ENCODE assay signal across 8 cellular contexts in the genomic region with DNA sequence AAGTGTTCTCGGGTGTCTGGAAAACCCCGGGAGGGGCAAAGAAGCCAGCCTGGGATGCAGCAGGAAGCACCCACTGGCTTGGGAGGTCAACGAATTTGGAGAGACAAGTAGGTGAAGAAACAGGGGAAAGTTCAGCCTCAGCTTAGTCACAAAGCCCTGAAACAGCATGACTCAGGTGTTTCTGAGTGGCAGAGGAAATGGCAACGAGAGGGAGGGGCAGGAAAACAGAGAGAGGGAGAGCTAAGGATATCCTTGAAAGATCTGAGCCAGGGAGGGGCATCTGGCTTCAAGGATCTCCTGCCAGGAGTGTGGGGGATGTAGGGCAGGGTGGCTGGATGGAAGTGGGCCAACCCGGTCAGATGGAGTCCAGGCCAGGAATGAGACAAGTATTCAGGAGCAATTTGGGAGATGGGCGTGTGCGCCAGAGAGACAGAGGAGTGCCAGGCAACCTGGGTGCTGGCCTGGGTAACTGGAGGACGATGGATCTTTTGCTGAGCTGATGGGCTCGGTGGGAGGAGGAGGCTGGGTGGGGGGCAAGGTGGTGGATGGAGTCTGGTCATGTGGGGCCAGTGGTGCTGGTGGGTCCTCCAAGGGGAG. TPM values are rescaled to one million over a fixed set of nuclear protein-coding genes. Genes with fewer than 3 reads are reported as not detected.
DNase-seq lines count a peak whose midpoint lies in the region; ATAC-seq and TF ChIP-seq lines count a peak whose summit lies in the region.

No MANE protein-coding gene starts in this region.

- H3K27ac ChIP-seq in HEK293 (ENCODE audit: extremely low read depth, low read depth, low read length) (no peak overlapping the region), RWPE2 (ENCODE audit: poor library complexity, severe bottlenecking) (peak overlapping the region; percentile 88), mesodermal cell (ENCODE audit: low read depth, low read length, severe bottlenecking) (peak overlapping the region; percentile 83), uterus (peak overlapping the region; percentile 49 to 72)

- H3K4me1 ChIP-seq in HEK293 (ENCODE audit: control insufficient read depth, insufficient read depth, low read length), result no peaks in the 10 kb centered on the region; the same call in 1 of the 2 replicates
- peaks cover 27% of the 10 kb centered on the region for H3K4me1 ChIP-seq in RWPE2 (ENCODE audit: insufficient read depth, poor library complexity, severe bottlenecking)
- peaks cover 27% of the 10 kb centered on the region for H3K4me1 ChIP-seq in mesodermal cell (ENCODE audit: control insufficient read depth, insufficient read depth, low read length, poor library complexity, severe bottlenecking)
- peaks cover 0 to 3% of the 10 kb centered on the region in 2 donors for H3K4me1 ChIP-seq in uterus

- intact Hi-C loops in uterus (cut with DNase I; ENCODE audit: low total_unique reads), result no loop called here

- no peaks in the 10 kb centered on the region for H3K36me3 ChIP-seq in HEK293 (ENCODE audit: control insufficient read depth in 2 of 2, insufficient read depth in 1 of 2, low read length in 2 of 2)
- H3K36me3 ChIP-seq in RWPE2 (ENCODE audit: low read depth), result peaks cover 5% of the 10 kb centered on the region; the same call in 1 of the 2 replicates
- no peaks in the 10 kb centered on the region for H3K36me3 ChIP-seq in mesodermal cell (ENCODE audit: control insufficient read depth, insufficient read depth, low read length)
- no peaks in the 10 kb centered on the region for H3K36me3 ChIP-seq in uterus

- POLR2A ChIA-PET in HEK293 (lab: Yijun Ruan, JAX), result interaction anchor here (0.6 to 1.8 kb wide), 4 partner anchors 8 to 34 kb away, joined by 3 to 6 read pairs (median 4); no protein-coding TSS in a partner anchor

- 62 to 66% methylated on average over 9 of the region's 9 CpGs for WGBS in mesodermal cell (ENCODE audit: insufficient coverage in 2 of 2), 2 experiments

- TF ChIP-seq CTCF in AG09309 (IDR thresholded peaks at IDR 0.05; ENCODE audit: control insufficient read depth, insufficient read depth, low read depth, low read length, missing control alignments), result no peak
- TF ChIP-seq CTCF in HEK293 (tag by site-specific recombination; IDR thresholded peaks at IDR 0.05), result no peak
- no peak for TF ChIP-seq CTCF in RWPE2 (IDR thresholded peaks at IDR 0.05; ENCODE audit: poor library complexity, severe bottlenecking)
- no peak for TF ChIP-seq CTCF in uterus (IDR thresholded peaks at IDR 0.05)

- ATAC-seq in RWPE2 (ENCODE audit: low read depth) (peak; percentile 88), GM18520 (IDR thresholded peaks at IDR 0.05; ENCODE audit: unreplicated experiment) (no peak)

- DNase-seq in AG09309 (ENCODE audit: low read depth) (peak; percentile 72), RWPE2 (ENCODE audit: low spot score) (peak; percentile 94), cerebellum (ENCODE audit: low spot score) (peak; percentile 57), uterus (peak; percentile 62 to 79), NCI-H1048 (lab: John Stamatoyannopoulos, UW) (no peak)

- H3K9me3 ChIP-seq in HEK293 (ENCODE audit: control insufficient read depth, insufficient read depth, low read depth, low read length) (no peaks in the 10 kb centered on the region), RWPE2 (ENCODE audit: severe bottlenecking) (no peaks in the 10 kb centered on the region), mesodermal cell (ENCODE audit: control insufficient read depth, low read length) (no peaks in the 10 kb centered on the region), uterus (no peaks in the 10 kb centered on the region)

- CTCF ChIA-PET in HEK293 (lab: Yijun Ruan, JAX), result interaction anchor here (0.5 to 3.4 kb wide), 7 partner anchors 24 to 111 kb away, joined by 3 to 13 read pairs (median 4); no protein-coding TSS in a partner anchor

- no peak overlapping the region for H3K4me3 ChIP-seq in AG09309 (ENCODE audit: control insufficient read depth, low read depth, low read length)
- H3K4me3 ChIP-seq in HEK293 (ENCODE audit: low read depth, low read length), result no peak overlapping the region
- H3K4me3 ChIP-seq in RWPE2 (ENCODE audit: severe bottlenecking), result no peak overlapping the region
- no peak overlapping the region for H3K4me3 ChIP-seq in mesodermal cell (ENCODE audit: extremely low read depth, insufficient read depth, low read length, poor library complexity, severe bottlenecking)
- no peak overlapping the region for H3K4me3 ChIP-seq in uterus

- no peaks in the 10 kb centered on the region for H3K27me3 ChIP-seq in RWPE2 (ENCODE audit: insufficient read depth, poor library complexity, severe bottlenecking)
- no peaks in the 10 kb centered on the region for H3K27me3 ChIP-seq in uterus

- TF ChIP-seq POLR2A in uterus (IDR thresholded peaks at IDR 0.05), result no peak

TF ChIP-seq in HEK293, 187 proteins besides CTCF, POLR2A, EP300 and RAD21 (continues in another document):
- TF ChIP-seq, protein P1, sequence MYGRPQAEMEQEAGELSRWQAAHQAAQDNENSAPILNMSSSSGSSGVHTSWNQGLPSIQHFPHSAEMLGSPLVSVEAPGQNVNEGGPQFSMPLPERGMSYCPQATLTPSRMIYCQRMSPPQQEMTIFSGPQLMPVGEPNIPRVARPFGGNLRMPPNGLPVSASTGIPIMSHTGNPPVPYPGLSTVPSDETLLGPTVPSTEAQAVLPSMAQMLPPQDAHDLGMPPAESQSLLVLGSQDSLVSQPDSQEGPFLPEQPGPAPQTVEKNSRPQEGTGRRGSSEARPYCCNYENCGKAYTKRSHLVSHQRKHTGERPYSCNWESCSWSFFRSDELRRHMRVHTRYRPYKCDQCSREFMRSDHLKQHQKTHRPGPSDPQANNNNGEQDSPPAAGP (tag by site-specific recombination; IDR thresholded peaks at IDR 0.05), result peak; percentile 96
- TF ChIP-seq, protein P2, sequence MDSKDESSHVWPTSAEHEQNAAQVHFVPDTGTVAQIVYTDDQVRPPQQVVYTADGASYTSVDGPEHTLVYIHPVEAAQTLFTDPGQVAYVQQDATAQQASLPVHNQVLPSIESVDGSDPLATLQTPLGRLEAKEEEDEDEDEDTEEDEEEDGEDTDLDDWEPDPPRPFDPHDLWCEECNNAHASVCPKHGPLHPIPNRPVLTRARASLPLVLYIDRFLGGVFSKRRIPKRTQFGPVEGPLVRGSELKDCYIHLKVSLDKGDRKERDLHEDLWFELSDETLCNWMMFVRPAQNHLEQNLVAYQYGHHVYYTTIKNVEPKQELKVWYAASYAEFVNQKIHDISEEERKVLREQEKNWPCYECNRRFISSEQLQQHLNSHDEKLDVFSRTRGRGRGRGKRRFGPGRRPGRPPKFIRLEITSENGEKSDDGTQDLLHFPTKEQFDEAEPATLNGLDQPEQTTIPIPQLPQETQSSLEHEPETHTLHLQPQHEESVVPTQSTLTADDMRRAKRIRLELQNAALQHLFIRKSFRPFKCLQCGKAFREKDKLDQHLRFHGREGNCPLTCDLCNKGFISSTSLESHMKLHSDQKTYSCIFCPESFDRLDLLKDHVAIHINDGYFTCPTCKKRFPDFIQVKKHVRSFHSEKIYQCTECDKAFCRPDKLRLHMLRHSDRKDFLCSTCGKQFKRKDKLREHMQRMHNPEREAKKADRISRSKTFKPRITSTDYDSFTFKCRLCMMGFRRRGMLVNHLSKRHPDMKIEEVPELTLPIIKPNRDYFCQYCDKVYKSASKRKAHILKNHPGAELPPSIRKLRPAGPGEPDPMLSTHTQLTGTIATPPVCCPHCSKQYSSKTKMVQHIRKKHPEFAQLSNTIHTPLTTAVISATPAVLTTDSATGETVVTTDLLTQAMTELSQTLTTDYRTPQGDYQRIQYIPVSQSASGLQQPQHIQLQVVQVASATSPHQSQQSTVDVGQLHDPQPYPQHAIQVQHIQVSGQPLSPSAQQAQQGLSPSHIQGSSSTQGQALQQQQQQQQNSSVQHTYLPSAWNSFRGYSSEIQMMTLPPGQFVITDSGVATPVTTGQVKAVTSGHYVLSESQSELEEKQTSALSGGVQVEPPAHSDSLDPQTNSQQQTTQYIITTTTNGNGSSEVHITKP (tag by site-specific recombination; IDR thresholded peaks at IDR 0.05), result peak; percentile 32; the same call in 1 of the 2 replicates
- TF ChIP-seq, protein P3, sequence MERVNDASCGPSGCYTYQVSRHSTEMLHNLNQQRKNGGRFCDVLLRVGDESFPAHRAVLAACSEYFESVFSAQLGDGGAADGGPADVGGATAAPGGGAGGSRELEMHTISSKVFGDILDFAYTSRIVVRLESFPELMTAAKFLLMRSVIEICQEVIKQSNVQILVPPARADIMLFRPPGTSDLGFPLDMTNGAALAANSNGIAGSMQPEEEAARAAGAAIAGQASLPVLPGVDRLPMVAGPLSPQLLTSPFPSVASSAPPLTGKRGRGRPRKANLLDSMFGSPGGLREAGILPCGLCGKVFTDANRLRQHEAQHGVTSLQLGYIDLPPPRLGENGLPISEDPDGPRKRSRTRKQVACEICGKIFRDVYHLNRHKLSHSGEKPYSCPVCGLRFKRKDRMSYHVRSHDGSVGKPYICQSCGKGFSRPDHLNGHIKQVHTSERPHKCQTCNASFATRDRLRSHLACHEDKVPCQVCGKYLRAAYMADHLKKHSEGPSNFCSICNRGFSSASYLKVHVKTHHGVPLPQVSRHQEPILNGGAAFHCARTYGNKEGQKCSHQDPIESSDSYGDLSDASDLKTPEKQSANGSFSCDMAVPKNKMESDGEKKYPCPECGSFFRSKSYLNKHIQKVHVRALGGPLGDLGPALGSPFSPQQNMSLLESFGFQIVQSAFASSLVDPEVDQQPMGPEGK (tag by site-specific recombination; IDR thresholded peaks at IDR 0.05), result peak; percentile 39; the same call in 1 of the 2 replicates
- TF ChIP-seq SP7 (tag by site-specific recombination; IDR thresholded peaks at IDR 0.05) (peak; percentile 31; the same call in 1 of the 2 replicates), KLF1 (tag by site-specific recombination; IDR thresholded peaks at IDR 0.05) (peak; percentile 81), SP3 (tag by site-specific recombination; IDR thresholded peaks at IDR 0.05) (peak; percentile 38; the same call in 1 of the 2 replicates)

RNA-seq across cellular contexts. Expression of a gene that starts 27.2 kb away (rescaled TPM):
- total RNA-seq in cerebellum (0.82 TPM), uterus (1 to 10 TPM; 1.2 to 4.5 (median 2.6) TPM)
- polyA plus RNA-seq in mesodermal cell (2013, experiment 1 of 2), result not detected
- polyA plus RNA-seq in mesodermal cell (2013, experiment 2 of 2), result 0.76 TPM

RNA-seq across cellular contexts. Expression of a gene that starts 45.8 kb away (rescaled TPM):
- total RNA-seq in cerebellum, result 22.2 TPM
- polyA plus RNA-seq in mesodermal cell (2013, experiment 1 of 2), result 38.9 TPM
- 35.9 TPM for polyA plus RNA-seq in mesodermal cell (2013, experiment 2 of 2)
- total RNA-seq in uterus, result 10 to 100 TPM; 15.0 to 58.0 (median 31.3) TPM

RNA-seq across cellular contexts. Expression of a gene that starts 57.5 kb away (rescaled TPM):
- 133 TPM for total RNA-seq in cerebellum
- polyA plus RNA-seq in mesodermal cell (2013, experiment 1 of 2), result 147 TPM
- 164 TPM for polyA plus RNA-seq in mesodermal cell (2013, experiment 2 of 2)
- total RNA-seq in uterus, result 100 to 1,000 TPM in 3 of 4 donors, 10 to 100 TPM in 1; 98.1 to 221 (median 163) TPM
